1 cellular context compared by ENCODE assay signal in the genomic region with DNA sequence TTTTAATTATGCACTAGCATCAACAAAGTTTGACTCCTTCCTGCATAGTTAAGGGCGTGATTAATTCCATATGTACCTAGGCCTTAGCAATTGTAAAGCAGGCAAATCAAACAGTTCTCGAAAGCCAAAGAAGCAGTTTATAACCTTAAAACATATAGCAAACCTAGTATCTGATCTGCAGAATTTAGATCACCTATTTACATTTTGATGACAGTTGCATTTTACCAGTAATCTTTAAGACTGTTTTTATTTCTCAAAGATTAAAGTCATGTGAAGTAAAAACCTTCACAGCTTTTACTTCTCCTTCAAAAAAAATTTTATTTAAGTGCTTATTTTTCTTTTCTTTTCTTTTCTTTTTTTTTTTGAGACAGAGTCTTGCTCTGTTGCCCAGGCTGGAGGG.
TF ChIP-seq lines count a peak whose summit lies in the region.

No MANE protein-coding gene starts in this region.

TF ChIP-seq in HepG2, 621 proteins besides CTCF, POLR2A, EP300 and RAD21 (continued from another document):
- TF ChIP-seq ZFP36L1 (CRISPR knock-in tag; IDR thresholded peaks at IDR 0.05) (no peak), AKNA (CRISPR knock-in tag; IDR thresholded peaks at IDR 0.05; ENCODE audit: borderline replicate concordance) (no peak), ZNF616 (CRISPR knock-in tag; IDR thresholded peaks at IDR 0.05; ENCODE audit: low read depth) (no peak), MTA3 (CRISPR knock-in tag; IDR thresholded peaks at IDR 0.05) (no peak), ZNF362 (CRISPR knock-in tag; IDR thresholded peaks at IDR 0.05; ENCODE audit: borderline replicate concordance) (no peak)
- TF ChIP-seq, protein P1, sequence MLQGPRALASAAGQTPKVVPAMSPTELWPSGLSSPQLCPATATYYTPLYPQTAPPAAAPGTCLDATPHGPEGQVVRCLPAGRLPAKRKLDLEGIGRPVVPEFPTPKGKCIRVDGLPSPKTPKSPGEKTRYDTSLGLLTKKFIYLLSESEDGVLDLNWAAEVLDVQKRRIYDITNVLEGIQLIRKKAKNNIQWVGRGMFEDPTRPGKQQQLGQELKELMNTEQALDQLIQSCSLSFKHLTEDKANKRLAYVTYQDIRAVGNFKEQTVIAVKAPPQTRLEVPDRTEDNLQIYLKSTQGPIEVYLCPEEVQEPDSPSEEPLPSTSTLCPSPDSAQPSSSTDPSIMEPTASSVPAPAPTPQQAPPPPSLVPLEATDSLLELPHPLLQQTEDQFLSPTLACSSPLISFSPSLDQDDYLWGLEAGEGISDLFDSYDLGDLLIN (CRISPR knock-in tag; IDR thresholded peaks at IDR 0.05; ENCODE audit: borderline replicate concordance), result no peak
TF ChIP-seq in HepG2: peak in this region for 2.
